21 cellular contexts compared by ENCODE assay signal in genomic region chr16:83389751-83390150, GRCh38.
"Had no signal": no experiment of that assay in that cellular context is flagged by ENCODE, and none has a peak within 500 bp of the region (broad histone marks: within the 10 kb centered on the region; RNA-seq: fewer than 3 reads in every experiment).

No MANE protein-coding gene starts in this region.

- H3K36me3 Mint-ChIP-seq: type B pancreatic cell had no signal

- H3K4me1 ChIP-seq: esophagus squamous epithelium, foreskin keratinocyte, prostate gland, stomach had no signal

- H3K36me3 ChIP-seq: esophagus squamous epithelium, prostate gland, stomach had no signal

- H3K27ac ChIP-seq: esophagus squamous epithelium, foreskin keratinocyte, prostate gland, stomach had no signal

- H3K4me3 Mint-ChIP-seq: activated CD4-positive, alpha-beta T cell treated with anti-CD3 and anti-CD28 coated beads, Interleukin-2, amount 10 ng/mL, durations not matched to agents 7 days and 5 days; activated CD8-positive, alpha-beta T cell treated with anti-CD3 and anti-CD28 coated beads, Interleukin-2, amount 10 ng/mL, durations not matched to agents 7 days and 5 days; activated naive CD4-positive, alpha-beta T cell treated with anti-CD3 and anti-CD28 coated beads for 36 hours; activated naive CD8-positive, alpha-beta T cell treated with anti-CD3 and anti-CD28 coated beads, Interleukin-2, amount 50 U/mL, for 24 hours; activated T-cell treated with anti-CD3 and anti-CD28 coated beads, Interleukin-2, amount 50 U/mL, for 24 hours; dendritic cell treated with granulocyte-macrophage colony-stimulating factor and Interleukin-4, amounts not matched to agents 40 ng/mL and 50 ng/mL, for 4 days; naive thymus-derived CD4-positive, alpha-beta T cell; type B pancreatic cell had no signal

- H3K4me3 ChIP-seq: esophagus squamous epithelium, prostate gland, stomach had no signal

- ATAC-seq: activated CD8-positive, alpha-beta T cell treated with anti-CD3 and anti-CD28 coated beads, Interleukin-2, amount 10 ng/mL, durations not matched to agents 7 days and 5 days; activated naive CD8-positive, alpha-beta T cell treated with anti-CD3 and anti-CD28 coated beads, Interleukin-2, amount 50 U/mL, for 24 hours; foreskin keratinocyte; naive thymus-derived CD4-positive, alpha-beta T cell had no signal

- H3K27me3 ChIP-seq: esophagus squamous epithelium, foreskin keratinocyte, stomach had no signal

- H3K4me1 Mint-ChIP-seq: activated CD4-positive, alpha-beta T cell treated with anti-CD3 and anti-CD28 coated beads, Interleukin-2, amount 10 ng/mL, durations not matched to agents 7 days and 5 days; activated naive CD8-positive, alpha-beta T cell treated with anti-CD3 and anti-CD28 coated beads, Interleukin-2, amount 50 U/mL, for 24 hours; naive thymus-derived CD4-positive, alpha-beta T cell had no signal

- DNase-seq: activated CD4-positive, alpha-beta T cell treated with anti-CD3 and anti-CD28 coated beads, Interleukin-2, amount 10 ng/mL, durations not matched to agents 7 days and 5 days; activated CD8-positive, alpha-beta T cell treated with anti-CD3 and anti-CD28 coated beads, Interleukin-2, amount 10 ng/mL, durations not matched to agents 7 days and 5 days; activated naive CD4-positive, alpha-beta T cell treated with anti-CD3 and anti-CD28 coated beads for 36 hours; activated naive CD8-positive, alpha-beta T cell treated with anti-CD3 and anti-CD28 coated beads, Interleukin-2, amount 50 U/mL, for 24 hours; activated T-cell treated with anti-CD3 and anti-CD28 coated beads, Interleukin-2, amount 50 U/mL, for 24 hours; anterior cingulate cortex; cerebellar nuclear complex; effector CD8-positive, alpha-beta T cell; esophagus squamous epithelium; foreskin keratinocyte; hypothalamus; mammary epithelial cell; naive thymus-derived CD4-positive, alpha-beta T cell; right cardiac atrium; stimulated activated CD4-positive, alpha-beta T cell treated with anti-CD3 and anti-CD28 coated beads, Interleukin-2, amount 100 ng/mL, for 48 hours; stomach; T-helper 1 cell; T1000 had no signal

- H3K27me3 Mint-ChIP-seq: activated CD4-positive, alpha-beta T cell treated with anti-CD3 and anti-CD28 coated beads, Interleukin-2, amount 10 ng/mL, durations not matched to agents 7 days and 5 days; activated naive CD8-positive, alpha-beta T cell treated with anti-CD3 and anti-CD28 coated beads, Interleukin-2, amount 50 U/mL, for 24 hours; activated T-cell treated with anti-CD3 and anti-CD28 coated beads, Interleukin-2, amount 50 U/mL, for 24 hours; dendritic cell treated with granulocyte-macrophage colony-stimulating factor and Interleukin-4, amounts not matched to agents 40 ng/mL and 50 ng/mL, for 4 days; type B pancreatic cell had no signal

- H3K27ac Mint-ChIP-seq: activated CD4-positive, alpha-beta T cell treated with anti-CD3 and anti-CD28 coated beads, Interleukin-2, amount 10 ng/mL, durations not matched to agents 7 days and 5 days; activated CD8-positive, alpha-beta T cell treated with anti-CD3 and anti-CD28 coated beads, Interleukin-2, amount 10 ng/mL, durations not matched to agents 7 days and 5 days; activated naive CD4-positive, alpha-beta T cell treated with anti-CD3 and anti-CD28 coated beads for 36 hours; activated naive CD8-positive, alpha-beta T cell treated with anti-CD3 and anti-CD28 coated beads, Interleukin-2, amount 50 U/mL, for 24 hours; activated T-cell treated with anti-CD3 and anti-CD28 coated beads, Interleukin-2, amount 50 U/mL, for 24 hours; dendritic cell treated with granulocyte-macrophage colony-stimulating factor and Interleukin-4, amounts not matched to agents 40 ng/mL and 50 ng/mL, for 4 days; naive thymus-derived CD4-positive, alpha-beta T cell; type B pancreatic cell had no signal

- H3K9me3 ChIP-seq: esophagus squamous epithelium, prostate gland had no signal
